Comparison of ENCODE assay signal across 10 cellular contexts in the genomic region with DNA sequence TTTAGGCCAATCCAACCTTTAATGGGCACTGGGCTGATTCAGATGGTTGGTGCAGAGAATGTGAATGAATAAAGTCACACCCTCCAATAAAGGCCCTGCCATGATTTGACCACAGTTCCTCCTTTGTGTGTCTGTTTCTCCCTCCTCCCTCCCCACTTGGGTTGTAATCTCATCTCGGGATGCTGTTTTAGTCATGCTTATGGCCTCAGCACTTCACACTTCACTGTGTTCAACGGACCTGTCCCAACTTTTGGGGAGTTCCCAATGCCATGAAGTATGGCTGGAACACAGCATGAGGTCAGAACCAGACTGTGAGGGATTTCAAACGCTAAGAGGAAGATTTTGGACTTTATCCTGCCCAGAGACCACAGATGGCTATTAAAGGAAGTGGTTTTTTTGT. TPM values are rescaled to one million over a fixed set of nuclear protein-coding genes. Genes with fewer than 3 reads are reported as not detected.
DNase-seq lines count a peak whose midpoint lies in the region; ATAC-seq and TF ChIP-seq lines count a peak whose summit lies in the region.
"Had no signal": no experiment of that assay in that cellular context is flagged by ENCODE, and none has a peak within 500 bp of the region (broad histone marks: within the 10 kb centered on the region; RNA-seq: fewer than 3 reads in every experiment).

No MANE protein-coding gene starts in this region.

- peaks cover 4% of the 10 kb centered on the region; the same call in 1 of the 2 replicates for H3K36me3 ChIP-seq in Karpas-422 (ENCODE audit: insufficient read depth, low read length)

- H3K9me3 Mint-ChIP-seq in CD14-positive monocyte: peaks cover 0 to 3% (median 0%) of the 10 kb centered on the region in 7 donors
- no peaks in the 10 kb centered on the region for H3K9me3 Mint-ChIP-seq in activated CD8-positive, alpha-beta T cell treated with anti-CD3 and anti-CD28 coated beads, Interleukin-2, amount 10 ng/mL, durations not matched to agents 7 days and 5 days (ENCODE audit: insufficient read depth)

- H3K9me2 ChIP-seq in Karpas-422 (replicated peaks; ENCODE audit: insufficient read depth, low read length): no peaks in the 10 kb centered on the region

- DNase-seq in CD14-positive monocyte (ENCODE audit: low spot score): peak; percentile 61
- no peak for DNase-seq in Karpas-422
- DNase-seq in activated CD8-positive, alpha-beta T cell treated with anti-CD3 and anti-CD28 coated beads, Interleukin-2, amount 10 ng/mL, durations not matched to agents 7 days and 5 days: no peak
- peak; percentile 41 for DNase-seq in medulla oblongata (ENCODE audit: extremely low spot score)
- DNase-seq in hypothalamus (lab: John Stamatoyannopoulos, UW): no peak
- no peak for DNase-seq in NCI-H2081 (lab: John Stamatoyannopoulos, UW)
- DNase-seq: NCI-H526 had no signal

- H4K20me1 ChIP-seq in Karpas-422 (ENCODE audit: insufficient read depth, low read depth, low read length): no peaks in the 10 kb centered on the region

- no peak for ATAC-seq in activated CD8-positive, alpha-beta T cell treated with anti-CD3 and anti-CD28 coated beads, Interleukin-2, amount 10 ng/mL, durations not matched to agents 7 days and 5 days
- ATAC-seq in HG03565 (IDR thresholded peaks at IDR 0.05; ENCODE audit: unreplicated experiment) (no peak), GM21737 (IDR thresholded peaks at IDR 0.05; ENCODE audit: unreplicated experiment) (no peak)

- POLR2A ChIA-PET in activated CD8-positive, alpha-beta T cell treated with anti-CD3 and anti-CD28 coated beads, Interleukin-2, amount 10 ng/mL, durations not matched to agents 7 days and 5 days (lab: Charles Lee): no interaction called here

- TF ChIP-seq CTCF in CD14-positive monocyte (IDR thresholded peaks at IDR 0.05): no peak

- H3K4me1 Mint-ChIP-seq in CD14-positive monocyte: peaks cover 22% of the 10 kb centered on the region
- H3K4me1 Mint-ChIP-seq in activated CD8-positive, alpha-beta T cell treated with anti-CD3 and anti-CD28 coated beads, Interleukin-2, amount 10 ng/mL, durations not matched to agents 7 days and 5 days (ENCODE audit: low read depth): peaks cover 7% of the 10 kb centered on the region

- peak overlapping the region; percentile 17; the same call in 1 of the 2 replicates for H3K9ac ChIP-seq in Karpas-422 (ENCODE audit: low read length)

- H3K4me1 ChIP-seq in Karpas-422 (ENCODE audit: low read length): peaks cover 14% of the 10 kb centered on the region

- H2AFZ ChIP-seq in Karpas-422 (ENCODE audit: low read length): peak overlapping the region; percentile 79; the same call in 1 of the 2 replicates

- H3K9me3 ChIP-seq in Karpas-422 (ENCODE audit: low read length): no peaks in the 10 kb centered on the region

- 0 out of 2 replicates have a peak overlapping the region, but pooled peaks have one; percentile 1 for H3K27ac ChIP-seq in Karpas-422 (ENCODE audit: low read length)

- peaks cover 0 to 2% (median 0%) of the 10 kb centered on the region in 3 donors for H3K27me3 Mint-ChIP-seq in CD14-positive monocyte (ENCODE audit: low read depth in 3 of 3)
- no peaks in the 10 kb centered on the region for H3K27me3 Mint-ChIP-seq in activated CD8-positive, alpha-beta T cell treated with anti-CD3 and anti-CD28 coated beads, Interleukin-2, amount 10 ng/mL, durations not matched to agents 7 days and 5 days (ENCODE audit: low read depth)

- H3K27me3 ChIP-seq in Karpas-422 (ENCODE audit: low read length): no peaks in the 10 kb centered on the region

- intact Hi-C loops in CD14-positive monocyte (cut with micrococcal nuclease): no loop called here

- no peak overlapping the region for H3K4me3 Mint-ChIP-seq in CD14-positive monocyte
- H3K4me3 Mint-ChIP-seq in activated CD8-positive, alpha-beta T cell treated with anti-CD3 and anti-CD28 coated beads, Interleukin-2, amount 10 ng/mL, durations not matched to agents 7 days and 5 days: no peak overlapping the region

- no peak overlapping the region for H3K4me2 ChIP-seq in Karpas-422 (ENCODE audit: low read depth, low read length, poor library complexity, severe bottlenecking)

- H3K79me2 ChIP-seq in Karpas-422 (ENCODE audit: low read length): peaks cover 4% of the 10 kb centered on the region; the same call in 1 of the 2 replicates

- CTCF ChIA-PET in activated CD8-positive, alpha-beta T cell treated with anti-CD3 and anti-CD28 coated beads, Interleukin-2, amount 10 ng/mL, durations not matched to agents 7 days and 5 days (lab: Charles Lee): interaction anchor here (1.0 to 1.3 kb wide), 2 partner anchors 31 to 54 kb away, joined by 3 read pairs; no protein-coding TSS in a partner anchor

- H3K36me3 Mint-ChIP-seq in CD14-positive monocyte: peaks cover 22 to 34% of the 10 kb centered on the region in 2 donors
- H3K36me3 Mint-ChIP-seq in activated CD8-positive, alpha-beta T cell treated with anti-CD3 and anti-CD28 coated beads, Interleukin-2, amount 10 ng/mL, durations not matched to agents 7 days and 5 days (ENCODE audit: low read depth): peaks cover 29% of the 10 kb centered on the region

- H3K27ac Mint-ChIP-seq in CD14-positive monocyte: peak overlapping the region; percentile 59 to 91 (median 77)
- peak overlapping the region; percentile 70 for H3K27ac Mint-ChIP-seq in activated CD8-positive, alpha-beta T cell treated with anti-CD3 and anti-CD28 coated beads, Interleukin-2, amount 10 ng/mL, durations not matched to agents 7 days and 5 days

- H3K4me3 ChIP-seq in Karpas-422 (ENCODE audit: low read length): no peak overlapping the region

RNA-seq across cellular contexts. Expression of a gene that starts 5.6 kb away (rescaled TPM):
- 100 to 1,000 TPM; 109 to 124 TPM for polyA plus RNA-seq in CD14-positive monocyte
- 30.2 and 48.8 TPM in 2 replicates for total RNA-seq in Karpas-422 (2014; rRNA removed; shearing (Covaris generic); ENCODE audit: low replicate concordance)
- 100 to 1,000 TPM; 156 to 167 TPM for total RNA-seq in activated CD8-positive, alpha-beta T cell treated with anti-CD3 and anti-CD28 coated beads, Interleukin-2, amount 10 ng/mL, durations not matched to agents 7 days and 5 days

RNA-seq across cellular contexts. Expression of a gene that starts 29.8 kb away (rescaled TPM):
- 100 to 1,000 TPM; 146 to 170 TPM for polyA plus RNA-seq in CD14-positive monocyte
- 76.7 and 76.9 TPM in 2 replicates for total RNA-seq in Karpas-422 (2014; rRNA removed; shearing (Covaris generic); ENCODE audit: low replicate concordance)
- total RNA-seq in activated CD8-positive, alpha-beta T cell treated with anti-CD3 and anti-CD28 coated beads, Interleukin-2, amount 10 ng/mL, durations not matched to agents 7 days and 5 days: 100 to 1,000 TPM; 424 to 436 TPM

RNA-seq across cellular contexts. Expression of a gene that starts 37.4 kb away (rescaled TPM):
- polyA plus RNA-seq in CD14-positive monocyte: 10 to 100 TPM; 13.8 to 16.7 TPM
- total RNA-seq in Karpas-422 (2014; rRNA removed; shearing (Covaris generic); ENCODE audit: low replicate concordance): 22.7 and 27.4 TPM in 2 replicates
- 10 to 100 TPM; 83.6 to 84.3 TPM for total RNA-seq in activated CD8-positive, alpha-beta T cell treated with anti-CD3 and anti-CD28 coated beads, Interleukin-2, amount 10 ng/mL, durations not matched to agents 7 days and 5 days
- polyA plus RNA-seq: neural cell had no signal

Comparison
In these comparisons a context has a peak if more than half of its experiments do, and no peak if none do; other contexts are left out.
1. DNase-seq: peak in CD14-positive monocyte (single experiment) and medulla oblongata (single experiment); none in Karpas-422 (single experiment), activated CD8-positive, alpha-beta T cell treated with anti-CD3 and anti-CD28 coated beads, Interleukin-2, amount 10 ng/mL, durations not matched to agents 7 days and 5 days (single experiment), hypothalamus (0 of 51) and NCI-H2081 (0 of 2).